Comparison of ENCODE assay signal across 8 cellular contexts in the genomic region with DNA sequence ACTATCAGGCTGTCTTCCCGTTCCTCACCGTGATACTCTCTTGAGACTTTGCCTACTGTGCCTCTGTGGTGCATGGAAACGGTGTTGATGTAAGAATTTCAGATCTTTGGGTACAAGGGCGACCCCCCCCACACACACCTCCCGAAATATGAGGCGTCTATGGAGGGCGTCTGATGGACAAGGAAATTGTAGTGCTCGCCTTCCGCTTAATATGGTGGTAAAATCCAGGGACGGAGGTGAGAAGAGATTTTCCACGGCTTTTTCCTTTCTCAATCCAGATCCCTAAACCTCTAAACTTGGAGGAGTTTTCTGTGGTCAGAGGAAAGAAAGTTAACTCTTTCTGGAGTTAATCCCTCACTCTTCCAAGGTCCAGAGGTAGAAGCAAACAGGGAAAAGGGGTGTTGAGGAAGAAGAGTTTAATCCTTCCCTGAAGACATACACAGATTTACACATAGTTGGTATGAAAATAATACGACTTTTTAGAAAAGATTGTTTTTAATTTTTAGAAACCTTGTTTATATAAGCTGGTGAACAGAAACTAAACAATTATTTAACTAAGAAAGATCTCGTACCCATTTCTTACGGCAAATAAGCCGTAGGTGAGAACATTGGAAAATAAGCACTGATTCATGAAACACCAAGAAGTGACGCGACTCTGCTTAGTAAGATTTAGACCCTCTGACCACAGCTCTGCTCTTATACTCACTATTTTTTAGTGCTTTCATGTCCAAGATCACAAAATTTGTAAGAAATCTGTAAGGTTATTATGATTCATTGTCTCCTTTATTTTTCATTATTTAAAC. TPM values are rescaled to one million over a fixed set of nuclear protein-coding genes. Genes with fewer than 3 reads are reported as not detected.
DNase-seq lines count a peak whose midpoint lies in the region; ATAC-seq and TF ChIP-seq lines count a peak whose summit lies in the region.

No MANE protein-coding gene starts in this region.

- H3K9me2 ChIP-seq in OCI-LY1 (ENCODE audit: low read depth, low read length): no peaks in the 10 kb centered on the region

- ATAC-seq in GM19043 (IDR thresholded peaks at IDR 0.05; ENCODE audit: low read depth, unreplicated experiment): peak; percentile 3
- ATAC-seq in HG02870 (IDR thresholded peaks at IDR 0.05; ENCODE audit: unreplicated experiment): no peak
- no peak for ATAC-seq in esophagus mucosa

- no peaks in the 10 kb centered on the region for H4K20me1 ChIP-seq in OCI-LY1 (ENCODE audit: insufficient read depth, low read length)
- H4K20me1 ChIP-seq in osteoblast (ENCODE audit: insufficient read depth, low read length): no peaks in the 10 kb centered on the region

- H3K4me1 ChIP-seq in OCI-LY1 (ENCODE audit: insufficient read depth, low read length, severe bottlenecking) (peaks cover 42% of the 10 kb centered on the region), endocrine pancreas (ENCODE audit: control insufficient read depth, insufficient read depth, low read length) (no peaks in the 10 kb centered on the region), osteoblast (ENCODE audit: insufficient read depth, low read length) (peaks cover 10% of the 10 kb centered on the region)

- peak overlapping the region; percentile 58 for H3K4me3 ChIP-seq in OCI-LY1 (ENCODE audit: low read depth, low read length, poor library complexity, severe bottlenecking)
- H3K4me3 ChIP-seq in endocrine pancreas (ENCODE audit: control insufficient read depth, insufficient read depth, low read length): peak overlapping the region; percentile 91
- H3K4me3 ChIP-seq in osteoblast (ENCODE audit: insufficient read depth, low read length): peak overlapping the region; percentile 78

- DNase-seq in ACHN (peak; percentile 25), osteoblast (ENCODE audit: insufficient read length, low spot score, missing footprints) (peak; percentile 73), HPDE6-E6E7 (ENCODE audit: extremely low spot score) (no peak)

- TF ChIP-seq CTCF in OCI-LY1 (IDR thresholded peaks at IDR 0.05; ENCODE audit: low read length) (no peak), osteoblast (IDR thresholded peaks at IDR 0.05; ENCODE audit: extremely low read depth, low read depth, low read length) (no peak)

- no peak overlapping the region for H2AFZ ChIP-seq in OCI-LY1 (ENCODE audit: low read length)
- peak overlapping the region; percentile 90 for H2AFZ ChIP-seq in osteoblast (ENCODE audit: low read length)

- no peaks in the 10 kb centered on the region for H3K9me3 ChIP-seq in OCI-LY1 (ENCODE audit: low read length)
- no peaks in the 10 kb centered on the region for H3K9me3 ChIP-seq in endocrine pancreas (ENCODE audit: control insufficient read depth, low read length)
- H3K9me3 ChIP-seq in osteoblast (ENCODE audit: low read depth, low read length): no peaks in the 10 kb centered on the region

- H3K79me2 ChIP-seq in OCI-LY1 (ENCODE audit: insufficient read depth, low read length): no peaks in the 10 kb centered on the region
- no peaks in the 10 kb centered on the region for H3K79me2 ChIP-seq in osteoblast (ENCODE audit: insufficient read depth, low read length)

- H3K36me3 ChIP-seq in OCI-LY1 (ENCODE audit: insufficient read depth, low read length) (no peaks in the 10 kb centered on the region), endocrine pancreas (ENCODE audit: control insufficient read depth, insufficient read depth, low read length) (no peaks in the 10 kb centered on the region), osteoblast (ENCODE audit: insufficient read depth, low read length) (no peaks in the 10 kb centered on the region)

- in situ Hi-C loops in ACHN (cut with HindIII; ENCODE audit: low pct_ligation_motif_present, low pct_unique_long_range_greater_than_20kb, low sequenced_read_pairs): no loop called here

- H3K27ac ChIP-seq in OCI-LY1 (ENCODE audit: low read depth, low read length, poor library complexity, severe bottlenecking) (no peak overlapping the region), osteoblast (ENCODE audit: low read depth, low read length) (peak overlapping the region; percentile 68)

- H3K4me2 ChIP-seq in OCI-LY1 (ENCODE audit: low read length) (peak overlapping the region; percentile 78), osteoblast (ENCODE audit: insufficient read depth, low read length) (peak overlapping the region; percentile 91)

- H3K27me3 ChIP-seq in OCI-LY1 (ENCODE audit: insufficient read depth, low read length): no peaks in the 10 kb centered on the region
- no peaks in the 10 kb centered on the region for H3K27me3 ChIP-seq in endocrine pancreas (ENCODE audit: control insufficient read depth, insufficient read depth, low read length)
- H3K27me3 ChIP-seq in osteoblast (ENCODE audit: insufficient read depth, low read length): peaks cover 2% of the 10 kb centered on the region

- peaks cover 8% of the 10 kb centered on the region for H3F3A ChIP-seq in OCI-LY1 (ENCODE audit: insufficient read depth, low read length)

- H3K9ac ChIP-seq in OCI-LY1 (ENCODE audit: low read length) (peak overlapping the region; percentile 16; the same call in 1 of the 2 replicates), endocrine pancreas (ENCODE audit: control insufficient read depth, insufficient read depth, low read length) (peak overlapping the region; percentile 71)

RNA-seq across cellular contexts. Expression of a gene that starts 23.1 kb away (rescaled TPM):
- total RNA-seq in osteoblast (not detected in 2 replicates), esophagus mucosa (not detected)

RNA-seq across cellular contexts. Expression of a gene that starts 26.4 kb away (rescaled TPM):
- total RNA-seq in osteoblast (not detected in 2 replicates), esophagus mucosa (not detected)

RNA-seq across cellular contexts. Expression of a gene that starts 27.3 kb away (rescaled TPM):
- total RNA-seq in osteoblast (not detected in 2 replicates), esophagus mucosa (not detected)

RNA-seq across cellular contexts. Expression of a gene that starts 53.4 kb away (rescaled TPM):
- total RNA-seq in osteoblast: not detected in 2 replicates
- total RNA-seq in esophagus mucosa: not detected
